ENCODE assay signal across 8 cellular contexts in genomic region chr20:26009402-26010223, GRCh38.
DNase-seq lines count a peak whose midpoint lies in the region; ATAC-seq and TF ChIP-seq lines count a peak whose summit lies in the region.
"Not testable (repeated sequence)": the region's sequence is repeated elsewhere in the genome, so short reads cannot be mapped to it uniquely, and the experiment has no call there.

No MANE protein-coding gene starts in this region.

- H3K4me3 Mint-ChIP-seq in T-cell: peak overlapping the region; percentile 80 to 90 (median 83)

- not testable (repeated sequence) for H3K27ac ChIP-seq in Karpas-422 (ENCODE audit: low read length)
- H3K27ac ChIP-seq in liver (ENCODE audit: low read depth in 1 of 2, low read length in 2 of 2): peak overlapping the region; percentile 79 to 85
- H3K27ac ChIP-seq in gastrocnemius medialis: peak overlapping the region; percentile 63 to 79 (median 71)
- peak overlapping the region; percentile 67 to 95 (median 80) for H3K27ac ChIP-seq in tibial nerve

- TF ChIP-seq POLR2A in gastrocnemius medialis (IDR thresholded peaks at IDR 0.05) (peak in 1 of 2 donors; percentile 17), tibial nerve (IDR thresholded peaks at IDR 0.05) (peak; percentile 14 to 47)

- peaks cover 5 to 12% (median 11%) of the 10 kb centered on the region in 3 donors for H3K4me1 Mint-ChIP-seq in T-cell

- peak; percentile 87 for DNase-seq in Karpas-422
- DNase-seq in T-cell: peak in 31 of 34 experiments; percentile 13 to 61 (median 35)
- peak; percentile 68 for DNase-seq in activated naive CD4-positive, alpha-beta T cell treated with anti-CD3 and anti-CD28 coated beads, Interleukin-2, amount 50 U/mL, for 16 hours
- DNase-seq in epithelial cell of proximal tubule (ENCODE audit: low read depth): peak; percentile 55
- peak; percentile 74 to 77 for DNase-seq in gastrocnemius medialis
- DNase-seq in tibial nerve (ENCODE audit: low spot score in 2 of 2): peak; percentile 81 to 89

- not testable (repeated sequence) for H3K36me3 Mint-ChIP-seq in T-cell

- peak overlapping the region; percentile 85 for H3K4me3 ChIP-seq in GM08714 (ENCODE audit: low read length)
- peak overlapping the region; percentile 65 for H3K4me3 ChIP-seq in Karpas-422 (ENCODE audit: low read length)
- H3K4me3 ChIP-seq in epithelial cell of proximal tubule (ENCODE audit: low read depth, low read length): peak overlapping the region; percentile 56
- peak overlapping the region; percentile 33 to 77 (median 61) for H3K4me3 ChIP-seq in liver (ENCODE audit: low read depth in 1 of 3, low read length in 3 of 3)
- H3K4me3 ChIP-seq in gastrocnemius medialis: peak overlapping the region; percentile 48 to 74 (median 67)
- peak overlapping the region; percentile 47 to 69 (median 51) for H3K4me3 ChIP-seq in tibial nerve

- POLR2A ChIA-PET in T-cell (lab: Charles Lee): not testable (repeated sequence)

- H3K27me3 ChIP-seq in Karpas-422 (ENCODE audit: low read length); liver (ENCODE audit: control insufficient read depth in 4 of 4, insufficient read depth in 4 of 4, low read length in 3 of 4); gastrocnemius medialis; tibial nerve: not testable (repeated sequence)

- intact Hi-C loops in gastrocnemius medialis (cut with DNase I; ENCODE audit: low total_unique reads): not testable (repeated sequence)

- CTCF ChIA-PET in T-cell (lab: Charles Lee): not testable (repeated sequence)

- H4K20me1 ChIP-seq in Karpas-422 (ENCODE audit: insufficient read depth, low read depth, low read length): not testable (repeated sequence)

- H3K79me2 ChIP-seq in Karpas-422 (ENCODE audit: low read length): not testable (repeated sequence)

- not testable (repeated sequence) for ATAC-seq in T-cell (replicated peaks in 1 of 4); gastrocnemius medialis

- not testable (repeated sequence) for H3K27me3 Mint-ChIP-seq in T-cell

- not testable (repeated sequence) for TF ChIP-seq CTCF in epithelial cell of proximal tubule (conservative IDR thresholded peaks at IDR 0.05; ENCODE audit: low read depth, low read length); liver (IDR thresholded peaks at IDR 0.05; ENCODE audit: low read depth, low read length, missing input control); gastrocnemius medialis (IDR thresholded peaks at IDR 0.05 in 4 of 5, conservative IDR thresholded peaks at IDR 0.05 in 1 of 5); tibial nerve (IDR thresholded peaks at IDR 0.05)

- not testable (repeated sequence) for TF ChIP-seq RAD21 in liver (IDR thresholded peaks at IDR 0.05)

- peak overlapping the region; percentile 65 to 77 for H3K27ac Mint-ChIP-seq in T-cell

- H3K4me1 ChIP-seq in Karpas-422 (ENCODE audit: low read length); liver (ENCODE audit: control insufficient read depth in 4 of 4, insufficient read depth in 4 of 4, low read length in 3 of 4); gastrocnemius medialis; tibial nerve: not testable (repeated sequence)

- peak overlapping the region; percentile 21; the same call in 1 of the 2 replicates for H2AFZ ChIP-seq in Karpas-422 (ENCODE audit: low read length)

- peak in 1 of 2 donors; percentile 44 for TF ChIP-seq EP300 in tibial nerve (IDR thresholded peaks at IDR 0.05)

- in situ Hi-C loops in gastrocnemius medialis (cut with MboI; ENCODE audit: low sequenced_read_pairs in 4 of 4): not testable (repeated sequence)

- not testable (repeated sequence) for H3K9me2 ChIP-seq in Karpas-422 (replicated peaks; ENCODE audit: insufficient read depth, low read length)

- not testable (repeated sequence) for H3K9me3 Mint-ChIP-seq in T-cell

- WGBS in liver: 14% methylated on average over 39 of the region's 39 CpGs
- WGBS in tibial nerve, 2 donors: 27 to 45% methylated on average over 21 to 39 of the region's 39 CpGs

- not testable (repeated sequence) for H3K36me3 ChIP-seq in Karpas-422 (ENCODE audit: insufficient read depth, low read length); liver (ENCODE audit: control insufficient read depth in 4 of 4, insufficient read depth in 3 of 4, low read depth in 1 of 4, low read length in 3 of 4); gastrocnemius medialis; tibial nerve

- peak overlapping the region; percentile 61 for H3K4me2 ChIP-seq in Karpas-422 (ENCODE audit: low read depth, low read length, poor library complexity, severe bottlenecking)

- H3K9ac ChIP-seq in Karpas-422 (ENCODE audit: low read length) (peak overlapping the region; percentile 70), liver (ENCODE audit: low read depth in 1 of 2, low read length in 2 of 2) (peak overlapping the region; percentile 32 to 54)

- not testable (repeated sequence) for H3K9me3 ChIP-seq in Karpas-422 (ENCODE audit: low read length); liver (ENCODE audit: control insufficient read depth in 4 of 4, low read length in 3 of 4); gastrocnemius medialis; tibial nerve

TF ChIP-seq in liver, 16 proteins besides CTCF, POLR2A, EP300 and RAD21:
- peak in 1 of 2 donors; percentile 5 for TF ChIP-seq RXRA (IDR thresholded peaks at IDR 0.05)
- TF ChIP-seq ZBTB33 (IDR thresholded peaks at IDR 0.05): peak; percentile 98
- peak; percentile 51 for TF ChIP-seq YY1 (IDR thresholded peaks at IDR 0.05)
- TF ChIP-seq TAF1 (conservative IDR thresholded peaks at IDR 0.05): peak; percentile 31

Comparison
In these comparisons a context has a peak if more than half of its experiments do, and no peak if none do; other contexts are left out.
1. DNase-seq: peak in every context shown above with its lines; median percentile 87 in Karpas-422; 85 in tibial nerve; 76 in gastrocnemius medialis; 68 in activated naive CD4-positive, alpha-beta T cell treated with anti-CD3 and anti-CD28 coated beads, Interleukin-2, amount 50 U/mL, for 16 hours; 55 in epithelial cell of proximal tubule; 35 in T-cell.